Comparison of ENCODE assay signal across 20 cellular contexts in genomic region chr5:135850231-135850630, GRCh38. TPM values are rescaled to one million over a fixed set of nuclear protein-coding genes. Genes with fewer than 3 reads are reported as not detected.
DNase-seq lines count a peak whose midpoint lies in the region; ATAC-seq and TF ChIP-seq lines count a peak whose summit lies in the region.
"Had no signal": no experiment of that assay in that cellular context is flagged by ENCODE, and none has a peak within 500 bp of the region (broad histone marks: within the 10 kb centered on the region; RNA-seq: fewer than 3 reads in every experiment).

No MANE protein-coding gene starts in this region.

- H3K4me1 Mint-ChIP-seq in endodermal cell: no peaks in the 10 kb centered on the region
- H3K4me1 Mint-ChIP-seq: CD4-positive, CD25-positive, alpha-beta regulatory T cell; GM23338 had no signal

- no peak for ATAC-seq in left ventricle myocardium superior
- ATAC-seq: GM12878, GM23338 had no signal

- no peaks in the 10 kb centered on the region for H4K20me1 ChIP-seq in osteoblast (ENCODE audit: insufficient read depth, low read length)
- H4K20me1 ChIP-seq: BLaER1 had no signal

- no peak overlapping the region for H3K4me2 ChIP-seq in osteoblast (ENCODE audit: insufficient read depth, low read length)
- H3K4me2 ChIP-seq: BLaER1, GM23338 had no signal

- TF ChIP-seq CTCF in endodermal cell (conservative IDR thresholded peaks at IDR 0.05): no peak
- TF ChIP-seq CTCF in osteoblast (IDR thresholded peaks at IDR 0.05; ENCODE audit: extremely low read depth, low read depth, low read length): no peak
- no peak for TF ChIP-seq CTCF in tibial nerve (IDR thresholded peaks at IDR 0.05)

- H3K27ac ChIP-seq in endodermal cell (ENCODE audit: low read depth, low read length): no peak overlapping the region
- H3K27ac ChIP-seq in osteoblast (ENCODE audit: low read depth, low read length): no peak overlapping the region
- peak overlapping the region in 3 of 4 donors; percentile 25 to 78 (median 77) for H3K27ac ChIP-seq in tibial nerve
- H3K27ac ChIP-seq: 22Rv1, BLaER1, HL-60 had no signal

- peaks cover 2% of the 10 kb centered on the region for H3K27me3 Mint-ChIP-seq in endodermal cell (ENCODE audit: insufficient read depth)
- H3K27me3 Mint-ChIP-seq: CD4-positive, CD25-positive, alpha-beta regulatory T cell had no signal

- peak; percentile 73 for DNase-seq in cardiac septum (ENCODE audit: low spot score)
- no peak for DNase-seq in left ventricle myocardium superior
- DNase-seq in endodermal cell: peak; percentile 34
- DNase-seq in osteoblast (ENCODE audit: insufficient read length, low spot score, missing footprints): peak; percentile 44
- no peak for DNase-seq in tibial nerve (ENCODE audit: low spot score in 2 of 2)
- DNase-seq in midbrain (lab: John Stamatoyannopoulos, UW): no peak
- DNase-seq in NCI-H1092 (lab: John Stamatoyannopoulos, UW): no peak
- no peak for DNase-seq in CD1c-positive myeloid dendritic cell (ENCODE audit: extremely low spot score)
- DNase-seq: AML-193; Calu3; CD4-positive, CD25-positive, alpha-beta regulatory T cell; DMS79; H7 had no signal

- H3K4me3 ChIP-seq in endodermal cell (ENCODE audit: low read length): no peak overlapping the region
- H3K4me3 ChIP-seq in osteoblast (ENCODE audit: insufficient read depth, low read length): no peak overlapping the region
- H3K4me3 ChIP-seq in tibial nerve: no peak overlapping the region
- H3K4me3 ChIP-seq: BLaER1, GM12878, GM23338 had no signal

- H3K27ac Mint-ChIP-seq in endodermal cell: no peak overlapping the region
- H3K27ac Mint-ChIP-seq: CD4-positive, CD25-positive, alpha-beta regulatory T cell; GM23338 had no signal

- H3K9me3 Mint-ChIP-seq in endodermal cell: no peaks in the 10 kb centered on the region
- H3K9me3 Mint-ChIP-seq: GM23338 had no signal

- WGBS in endodermal cell (ENCODE audit: insufficient coverage in 1 of 2, insufficient read length in 1 of 2), 2 experiments: 92 to 96% methylated on average over 3 to 9 of the region's 9 CpGs
- WGBS in tibial nerve, 2 donors: 75 to 79% methylated on average over 7 to 9 of the region's 9 CpGs

- H3K27me3 ChIP-seq in endodermal cell (ENCODE audit: control insufficient read depth, insufficient read depth, low read length, poor library complexity, severe bottlenecking) (no peaks in the 10 kb centered on the region), osteoblast (ENCODE audit: insufficient read depth, low read length) (peaks cover 26% of the 10 kb centered on the region), tibial nerve (no peaks in the 10 kb centered on the region)
- H3K27me3 ChIP-seq: BLaER1 had no signal

- no peak for TF ChIP-seq POLR2A in tibial nerve (IDR thresholded peaks at IDR 0.05)

- H3K4me1 ChIP-seq in endodermal cell (ENCODE audit: control insufficient read depth, insufficient read depth, low read length): no peaks in the 10 kb centered on the region
- H3K4me1 ChIP-seq in osteoblast (ENCODE audit: insufficient read depth, low read length): no peaks in the 10 kb centered on the region
- no peaks in the 10 kb centered on the region for H3K4me1 ChIP-seq in tibial nerve
- H3K4me1 ChIP-seq: BLaER1 had no signal

- TF ChIP-seq EP300 in tibial nerve (IDR thresholded peaks at IDR 0.05): no peak

- H3K9me3 ChIP-seq in endodermal cell (ENCODE audit: control insufficient read depth, low read length) (peaks cover 17% of the 10 kb centered on the region), osteoblast (ENCODE audit: low read depth, low read length) (no peaks in the 10 kb centered on the region), tibial nerve (peaks cover 0 to 13% (median 0%) of the 10 kb centered on the region in 4 donors)

- intact Hi-C loops in cardiac septum (cut with DNase I): no loop called here
- intact Hi-C loops in left ventricle myocardium superior (cut with micrococcal nuclease): no loop called here

- no peak overlapping the region for H3K4me3 Mint-ChIP-seq in endodermal cell
- H3K4me3 Mint-ChIP-seq: CD4-positive, CD25-positive, alpha-beta regulatory T cell; GM23338 had no signal

- H3K36me3 Mint-ChIP-seq in endodermal cell (ENCODE audit: low read depth): peaks cover 17% of the 10 kb centered on the region
- H3K36me3 Mint-ChIP-seq: CD4-positive, CD25-positive, alpha-beta regulatory T cell had no signal

- H3K36me3 ChIP-seq in endodermal cell (ENCODE audit: control insufficient read depth, insufficient read depth, low read length): no peaks in the 10 kb centered on the region
- H3K36me3 ChIP-seq in osteoblast (ENCODE audit: insufficient read depth, low read length): no peaks in the 10 kb centered on the region
- H3K36me3 ChIP-seq in tibial nerve: no peaks in the 10 kb centered on the region
- H3K36me3 ChIP-seq: BLaER1 had no signal

- H2AFZ ChIP-seq in osteoblast (ENCODE audit: low read length): no peak overlapping the region
- H2AFZ ChIP-seq: GM23338 had no signal

- no peaks in the 10 kb centered on the region for H3K79me2 ChIP-seq in osteoblast (ENCODE audit: insufficient read depth, low read length)

- no peak overlapping the region for H3K9ac ChIP-seq in endodermal cell (ENCODE audit: extremely low read depth, low read length, poor library complexity, severe bottlenecking)
- H3K9ac ChIP-seq: BLaER1 had no signal

RNA-seq across cellular contexts. Expression of gene SLC25A48, which starts 15.8 kb away (rescaled TPM):
- total RNA-seq in cardiac septum: not detected
- total RNA-seq in left ventricle myocardium superior: 0.40 TPM
- 1 to 10 TPM; 2.5 to 5.9 TPM for total RNA-seq in endodermal cell
- 1.6 TPM for polyA plus RNA-seq in endodermal cell (2013, experiment 1 of 2)
- polyA plus RNA-seq in endodermal cell (2013, experiment 2 of 2): 0.79 TPM
- not detected in 2 replicates for total RNA-seq in osteoblast
- total RNA-seq in tibial nerve: 10 to 100 TPM; 59.4 to 91.2 (median 72.1) TPM
- total RNA-seq: A673; Calu3; CD4-positive, CD25-positive, alpha-beta regulatory T cell; G401 had no signal
- polyA plus RNA-seq: CD4-positive, CD25-positive, alpha-beta regulatory T cell; GM12878 had no signal

RNA-seq across cellular contexts. Expression of gene IL9, which starts 45.4 kb away (rescaled TPM):
- not detected for total RNA-seq in cardiac septum
- not detected for total RNA-seq in left ventricle myocardium superior
- total RNA-seq in endodermal cell: not detected
- not detected for polyA plus RNA-seq in endodermal cell (2013, experiment 1 of 2)
- not detected for polyA plus RNA-seq in endodermal cell (2013, experiment 2 of 2)
- total RNA-seq in osteoblast: not detected in 2 replicates
- not detected for total RNA-seq in tibial nerve
- total RNA-seq: A673; Calu3; CD4-positive, CD25-positive, alpha-beta regulatory T cell; G401; GM12878; GM23338; H7 had no signal
- polyA plus RNA-seq: CD4-positive, CD25-positive, alpha-beta regulatory T cell; GM12878; GM23338 had no signal

Comparison
In these comparisons a context has a peak if more than half of its experiments do, and no peak if none do; other contexts are left out.
1. DNase-seq: peak in cardiac septum (single experiment), endodermal cell (single experiment) and osteoblast (single experiment); none in left ventricle myocardium superior (single experiment), tibial nerve (0 of 2), midbrain (single experiment), NCI-H1092 (single experiment) and CD1c-positive myeloid dendritic cell (single experiment).
2. H3K27ac ChIP-seq: peak in tibial nerve (3 of 4); none in endodermal cell (single experiment) and osteoblast (single experiment).
3. RNA of gene SLC25A48, which starts 15.8 kb away (total RNA-seq): 59.4 to 91.2 TPM in tibial nerve; 2.5 to 5.9 TPM in endodermal cell, 0.40 TPM in left ventricle myocardium superior (single experiment), not detected in cardiac septum (single experiment) and not detected in osteoblast; every median in the first group is over 4 times any median in the second.